Comparison of ENCODE assay signal across 8 cellular contexts in genomic region chr12:95815635-95816212, GRCh38. TPM values are rescaled to one million over a fixed set of nuclear protein-coding genes. Genes with fewer than 3 reads are reported as not detected.
DNase-seq lines count a peak whose midpoint lies in the region; ATAC-seq, FAIRE-seq and TF ChIP-seq lines count a peak whose summit lies in the region.

No MANE protein-coding gene starts in this region.

- TF ChIP-seq CTCF in K562 (IDR thresholded peaks at IDR 0.05 in 2 of 3, conservative IDR thresholded peaks at IDR 0.05 in 1 of 3; ENCODE audit: insufficient read depth in 2 of 3, low read depth in 1 of 3, low read length in 3 of 3): peak; percentile 40 to 64 (median 49); a peak in 5 of 6 replicates
- peak; percentile 46 to 59 for TF ChIP-seq CTCF in left lung (IDR thresholded peaks at IDR 0.05)

- peak; percentile 70 to 79 for TF ChIP-seq RAD21 in K562 (CRISPR knock-in tag; conservative IDR thresholded peaks at IDR 0.05 in 1 of 2, IDR thresholded peaks at IDR 0.05 in 1 of 2)

- H3K4me1 ChIP-seq in K562 (replicated peaks in 1 of 2; ENCODE audit: control insufficient read depth in 2 of 2, insufficient read depth in 2 of 2, low read length in 2 of 2): no peaks in the 10 kb centered on the region
- no peaks in the 10 kb centered on the region for H3K4me1 ChIP-seq in left lung

- no peak overlapping the region for H3K4me2 ChIP-seq in K562 (ENCODE audit: insufficient read depth, low read length)

- H2AFZ ChIP-seq in K562 (ENCODE audit: low read depth, low read length): no peak overlapping the region

- H3K9me1 ChIP-seq in K562 (ENCODE audit: control insufficient read depth, insufficient read depth, low read length): no peaks in the 10 kb centered on the region

- in situ Hi-C loops in K562 (cut with MboI): loop anchor here (10.0 kb wide), 1 partner anchor 191 kb away; no protein-coding TSS in a partner anchor

- no peak overlapping the region for H3K9ac ChIP-seq in K562 (ENCODE audit: insufficient read depth in 1 of 2, low read depth in 2 of 2, low read length in 2 of 2)

- POLR2A ChIA-PET in K562 (lab: Yijun Ruan, JAX): no interaction called here

- H3K4me3 ChIP-seq in K562 (no peak overlapping the region), left lung (no peak overlapping the region)

- intact Hi-C loops in K562 (cut with micrococcal nuclease) (loop anchor here (1.0 kb wide), 2 partner anchors 192 to 233 kb away; no protein-coding TSS in a partner anchor), left lung (cut with DNase I) (loop anchor here in 1 of 2 donors (2.0 kb wide), 1 partner anchor 231 kb away; no protein-coding TSS in a partner anchor)

- H3K36me3 ChIP-seq in K562 (ENCODE audit: control insufficient read depth, insufficient read depth, low read length): no peaks in the 10 kb centered on the region
- H3K36me3 ChIP-seq in left lung: no peaks in the 10 kb centered on the region

- no peak for TF ChIP-seq EP300 in K562 (IDR thresholded peaks at IDR 0.05; ENCODE audit: low read length)

- H3K27me3 ChIP-seq in K562 (ENCODE audit: control insufficient read depth in 2 of 2, insufficient read depth in 2 of 2, low read length in 2 of 2): peaks cover 0 to 8% of the 10 kb centered on the region in 2 experiments; a peak in 4 of 5 replicates
- H3K27me3 ChIP-seq in left lung: no peaks in the 10 kb centered on the region

- 16% methylated on average over 5 of the region's 5 CpGs for WGBS in K562 (ENCODE audit: insufficient coverage, low coverage, missing lambda C conversion rate)

- FAIRE-seq in GM12892 (lab: Jason Lieb, UNC) (peak; percentile 76), K562 (lab: Jason Lieb, UNC) (peak; percentile 87)

- no TSS peak for BruUV-seq in K562 (replicated peaks; lab: Mats Ljungman, UMichigan)

- CTCF ChIA-PET in K562 (lab: Yijun Ruan, JAX; ENCODE audit: low intra/inter-chr PET ratio): interaction anchor here (0.5 to 0.8 kb wide), 3 partner anchors 234 to 355 kb away, joined by 3 read pairs; no protein-coding TSS in a partner anchor

- ATAC-seq in K562 (peak; percentile 79), left lung (peak; percentile 82), HG02642 (IDR thresholded peaks at IDR 0.05; ENCODE audit: poor library complexity, unreplicated experiment) (no peak), HG02973 (IDR thresholded peaks at IDR 0.05; ENCODE audit: unreplicated experiment) (no peak)

- H3K79me2 ChIP-seq in K562 (ENCODE audit: control insufficient read depth, insufficient read depth, low read length): no peaks in the 10 kb centered on the region

- H3K9me3 ChIP-seq in K562 (replicated peaks; ENCODE audit: control insufficient read depth, insufficient read depth, low read depth, low read length) (no peaks in the 10 kb centered on the region), left lung (no peaks in the 10 kb centered on the region)

- H4K20me1 ChIP-seq in K562 (replicated peaks; ENCODE audit: control insufficient read depth, insufficient read depth, low read length): no peaks in the 10 kb centered on the region

- no peak overlapping the region for H3K27ac ChIP-seq in K562 (ENCODE audit: extremely low read depth, low read depth, low read length)
- no peak overlapping the region for H3K27ac ChIP-seq in left lung

- DNase-seq in GM12892 (ENCODE audit: insufficient read length): no peak
- DNase-seq in NCI-H2081 treated with DMSO at 0.1 percent for 48 hours (lab: John Stamatoyannopoulos, UW): peak; percentile 7
- peak in 2 of 4 experiments; percentile 15 to 16 for DNase-seq in K562 (ENCODE audit: extremely low read depth in 1 of 4, low spot score in 3 of 4)
- no peak for DNase-seq in left lung
- no peak for DNase-seq in activated gamma-delta T cell treated with Interleukin-2 at 50 U/mL for 16 hours
- no peak for DNase-seq in GM19238 (ENCODE audit: insufficient read length, low spot score)

- TF ChIP-seq POLR2A in GM12892 (IDR thresholded peaks at IDR 0.05; ENCODE audit: low read depth, low read length) (no peak), K562 (conservative IDR thresholded peaks at IDR 0.05) (no peak)

TF ChIP-seq in K562, 482 proteins besides CTCF, POLR2A, EP300 and RAD21 (continues in another document):
- TF ChIP-seq SREBF1 (IDR thresholded peaks at IDR 0.05; ENCODE audit: borderline replicate concordance, low read depth, low read length) (no peak), HDAC8 (tag; IDR thresholded peaks at IDR 0.05) (no peak), EGR1 (conservative IDR thresholded peaks at IDR 0.05) (no peak), BRF1 (IDR thresholded peaks at IDR 0.05; ENCODE audit: borderline replicate concordance, extremely low read depth, insufficient read length) (no peak)
- TF ChIP-seq, protein P1, sequence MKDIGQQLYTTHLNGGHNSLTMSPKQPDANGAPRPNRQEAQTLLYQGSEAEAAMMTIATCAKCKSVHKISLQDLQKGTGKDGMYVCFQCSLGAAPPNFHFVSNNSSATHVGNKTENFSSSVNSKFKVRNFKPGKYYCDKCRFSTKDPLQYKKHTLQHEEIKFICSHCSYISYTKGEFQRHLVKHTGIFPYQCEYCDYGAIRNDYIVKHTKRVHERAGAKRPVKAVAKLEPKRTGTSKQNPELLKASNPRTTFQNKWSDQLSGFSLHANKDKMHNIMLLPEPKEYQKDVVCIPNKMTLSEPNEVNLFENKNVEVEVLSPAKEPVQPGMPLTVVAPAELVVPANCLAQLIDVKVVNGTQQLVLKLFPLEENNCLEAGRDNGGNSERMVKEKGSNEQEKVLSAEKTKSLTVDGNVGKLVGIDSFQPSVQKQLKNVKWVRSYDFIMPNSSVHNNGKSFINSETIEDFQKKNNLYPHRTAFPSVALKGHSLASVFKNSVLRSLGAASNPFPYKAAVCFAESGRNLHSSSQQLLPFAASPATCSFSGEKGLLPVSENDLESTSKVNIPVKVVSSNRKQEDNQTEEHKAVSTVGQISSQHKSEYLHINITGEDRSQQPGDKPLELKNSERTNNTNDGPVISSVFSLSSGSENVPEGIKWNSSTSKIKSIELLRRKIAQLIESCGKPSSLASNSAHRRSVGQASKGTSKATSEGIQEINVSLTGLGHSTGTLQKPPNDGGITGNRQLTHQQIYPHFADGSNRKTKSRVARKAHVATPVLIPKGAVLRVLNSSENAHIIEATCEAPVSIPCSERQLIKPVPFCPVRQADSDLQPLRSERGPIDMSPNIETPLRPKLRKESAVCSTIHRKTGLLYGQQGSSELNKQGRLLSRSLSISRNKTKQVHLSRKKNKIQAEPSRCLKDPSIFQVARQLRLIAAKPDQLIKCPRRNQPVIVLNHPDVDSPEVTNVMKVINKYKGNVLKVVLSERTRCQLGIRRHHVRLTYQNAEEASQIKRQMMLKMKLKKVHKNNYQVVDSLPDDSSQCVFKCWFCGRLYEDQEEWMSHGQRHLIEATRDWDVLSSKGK (CRISPR knock-in tag; IDR thresholded peaks at IDR 0.05): no peak

RNA-seq across cellular contexts. Expression of gene NTN4, which starts 25.2 kb away (rescaled TPM):
- polyA plus RNA-seq in GM12892 (2012; ENCODE audit: missing spikeins): not detected
- total RNA-seq in K562 (2011; cell fraction: chromatin; rRNA removed; ENCODE audit: low replicate concordance): not detected in 2 replicates
- total RNA-seq in K562 (2011; cell fraction: nucleolus; rRNA removed): not detected in 2 replicates
- total RNA-seq in K562 (2011; cell fraction: nucleoplasm; rRNA removed): not detected in 2 replicates
- total RNA-seq in K562 (2014; rRNA removed): not detected in 2 replicates
- total RNA-seq in K562 (2014; rRNA removed; fragmentation: Illumina TruSeq; extraction: Trizol): not detected in 2 replicates
- total RNA-seq in K562 (2015; rRNA removed; fragmentation: Illumina TruSeq; extraction: Trizol): not detected in 2 replicates
- 0.13 TPM in 1 of 2 replicates, not detected in the other for total RNA-seq in K562 (2021)
- polyA plus RNA-seq in K562 (2011; rRNA removed): not detected in 2 replicates
- 0.01 TPM in 2 replicates for polyA plus RNA-seq in K562 (2011; cell fraction: cytosol; rRNA removed)
- not detected in 2 replicates for polyA plus RNA-seq in K562 (2011; cell fraction: nucleus; rRNA removed)
- polyA plus RNA-seq in K562 (2012): not detected in 2 replicates
- not detected in 2 replicates for polyA plus RNA-seq in K562 (2014; fragmentation: Illumina TruSeq; extraction: Trizol)
- not detected for polyA plus RNA-seq in K562 (2014; fragmentation: Nextera tagmentation; extraction: Ambion mirVana)
- polyA plus RNA-seq in K562 (2014; rRNA removed): not detected in 2 replicates
- polyA minus RNA-seq in K562 (2011; rRNA and poly(A)+ RNA removed): not detected in 2 replicates
- not detected in 2 replicates for polyA minus RNA-seq in K562 (2011; cell fraction: cytosol; rRNA and poly(A)+ RNA removed)
- polyA minus RNA-seq in K562 (2011; cell fraction: nucleus; rRNA and poly(A)+ RNA removed): not detected in 2 replicates
- 10 to 100 TPM; 61.9 to 81.5 TPM for total RNA-seq in left lung

RNA-seq across cellular contexts. Expression of gene SNRPF, which starts 43.0 kb away (rescaled TPM):
- 71.7 TPM for polyA plus RNA-seq in GM12892 (2012; ENCODE audit: missing spikeins)
- total RNA-seq in K562 (2011; cell fraction: chromatin; rRNA removed; ENCODE audit: low replicate concordance): 9.0 and 33.7 TPM in 2 replicates
- 10.5 and 13.9 TPM in 2 replicates for total RNA-seq in K562 (2011; cell fraction: nucleolus; rRNA removed)
- 25.7 and 45.3 TPM in 2 replicates for total RNA-seq in K562 (2011; cell fraction: nucleoplasm; rRNA removed)
- total RNA-seq in K562 (2014; rRNA removed): 70.4 and 83.6 TPM in 2 replicates
- total RNA-seq in K562 (2014; rRNA removed; fragmentation: Illumina TruSeq; extraction: Trizol): 99.2 and 103 TPM in 2 replicates
- total RNA-seq in K562 (2015; rRNA removed; fragmentation: Illumina TruSeq; extraction: Trizol): 104 and 118 TPM in 2 replicates
- 66.1 and 67.0 TPM in 2 replicates for total RNA-seq in K562 (2021)
- 37.9 and 54.6 TPM in 2 replicates for polyA plus RNA-seq in K562 (2011; rRNA removed)
- 20.2 and 20.6 TPM in 2 replicates for polyA plus RNA-seq in K562 (2011; cell fraction: cytosol; rRNA removed)
- 16.8 and 27.8 TPM in 2 replicates for polyA plus RNA-seq in K562 (2011; cell fraction: nucleus; rRNA removed)
- polyA plus RNA-seq in K562 (2012): 49.0 and 177 TPM in 2 replicates
- polyA plus RNA-seq in K562 (2014; fragmentation: Illumina TruSeq; extraction: Trizol): 91.4 and 93.6 TPM in 2 replicates
- 100 to 1,000 TPM; 181 to 205 TPM for polyA plus RNA-seq in K562 (2014; fragmentation: Nextera tagmentation; extraction: Ambion mirVana)
- 76.0 and 80.5 TPM in 2 replicates for polyA plus RNA-seq in K562 (2014; rRNA removed)
- 21.5 and 26.0 TPM in 2 replicates for polyA minus RNA-seq in K562 (2011; rRNA and poly(A)+ RNA removed)
- 11.4 and 20.6 TPM in 2 replicates for polyA minus RNA-seq in K562 (2011; cell fraction: cytosol; rRNA and poly(A)+ RNA removed)
- 13.6 and 22.9 TPM in 2 replicates for polyA minus RNA-seq in K562 (2011; cell fraction: nucleus; rRNA and poly(A)+ RNA removed)
- 10 to 100 TPM; 16.4 to 25.4 TPM for total RNA-seq in left lung

Comparison
In these comparisons a context has a peak if more than half of its experiments do, and no peak if none do; other contexts are left out.
1. ATAC-seq: peak in K562 (single experiment) and left lung (single experiment); none in HG02642 (single experiment) and HG02973 (single experiment).
2. RNA of gene NTN4, which starts 25.2 kb away (total RNA-seq): 61.9 to 81.5 TPM in left lung; 0.13 TPM in K562; every median in the first group is over 10 times any median in the second.